ENCODE assay signal across 1 cellular context in the genomic region with DNA sequence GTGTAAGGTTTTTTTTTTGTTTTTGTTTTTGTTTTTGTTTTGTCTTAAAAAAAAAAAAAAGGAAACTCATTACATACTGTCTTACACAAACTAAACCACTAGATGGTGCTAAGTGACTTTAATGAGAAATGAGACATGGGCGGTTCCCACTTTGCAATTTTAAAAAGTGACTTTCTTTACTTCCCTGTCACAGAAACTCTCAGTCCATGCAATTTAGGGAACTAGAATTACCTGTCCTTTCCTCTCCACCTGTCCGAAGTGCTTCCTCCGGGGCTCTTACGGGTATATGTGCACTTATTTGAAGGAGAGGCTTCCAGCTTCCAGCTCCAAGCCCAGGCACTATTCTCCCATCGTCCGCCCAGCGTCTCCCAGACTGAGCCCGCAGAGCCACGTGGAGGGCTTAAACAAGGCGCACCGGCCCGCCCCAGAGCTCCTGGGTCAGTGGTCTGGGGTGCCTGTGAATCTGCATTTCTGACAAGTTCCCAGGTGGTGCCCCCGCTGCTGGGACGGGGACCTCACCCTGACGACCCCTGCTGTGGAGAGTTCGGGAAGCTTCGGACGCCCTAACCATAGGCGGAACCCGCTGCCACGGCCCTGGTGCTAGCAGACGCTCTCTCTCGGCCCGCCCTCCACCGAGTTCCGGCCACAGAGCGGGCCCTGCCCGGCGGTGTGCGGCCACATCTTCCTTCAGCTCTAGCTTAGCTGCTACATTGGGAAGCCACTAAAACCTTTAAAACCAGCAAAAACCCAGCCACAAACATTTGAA.
TF ChIP-seq lines count a peak whose summit lies in the region.

No MANE protein-coding gene starts in this region.

TF ChIP-seq in GM12878, 131 proteins besides CTCF, POLR2A, EP300 and RAD21 (continued from another document):
- TF ChIP-seq ZBTB33 (IDR thresholded peaks at IDR 0.05) (no peak), ETV6 (conservative IDR thresholded peaks at IDR 0.05 in 1 of 2, IDR thresholded peaks at IDR 0.05 in 1 of 2; ENCODE audit: borderline replicate concordance in 1 of 2, low read depth in 1 of 2) (no peak), NFIC (IDR thresholded peaks at IDR 0.05; ENCODE audit: low read depth, low read length) (no peak), USF1 (IDR thresholded peaks at IDR 0.05; ENCODE audit: borderline replicate concordance, extremely low read length, insufficient read depth, low read depth, low read length) (no peak), RUNX3 (IDR thresholded peaks at IDR 0.05; ENCODE audit: low read length) (no peak), TCF12 (IDR thresholded peaks at IDR 0.05; ENCODE audit: low read depth, low read length) (no peak)
- TF ChIP-seq, protein P1, sequence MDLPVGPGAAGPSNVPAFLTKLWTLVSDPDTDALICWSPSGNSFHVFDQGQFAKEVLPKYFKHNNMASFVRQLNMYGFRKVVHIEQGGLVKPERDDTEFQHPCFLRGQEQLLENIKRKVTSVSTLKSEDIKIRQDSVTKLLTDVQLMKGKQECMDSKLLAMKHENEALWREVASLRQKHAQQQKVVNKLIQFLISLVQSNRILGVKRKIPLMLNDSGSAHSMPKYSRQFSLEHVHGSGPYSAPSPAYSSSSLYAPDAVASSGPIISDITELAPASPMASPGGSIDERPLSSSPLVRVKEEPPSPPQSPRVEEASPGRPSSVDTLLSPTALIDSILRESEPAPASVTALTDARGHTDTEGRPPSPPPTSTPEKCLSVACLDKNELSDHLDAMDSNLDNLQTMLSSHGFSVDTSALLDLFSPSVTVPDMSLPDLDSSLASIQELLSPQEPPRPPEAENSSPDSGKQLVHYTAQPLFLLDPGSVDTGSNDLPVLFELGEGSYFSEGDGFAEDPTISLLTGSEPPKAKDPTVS (IDR thresholded peaks at IDR 0.05; ENCODE audit: low read depth, low read length): no peak
